Comparison of ENCODE assay signal across 10 cellular contexts in the genomic region with DNA sequence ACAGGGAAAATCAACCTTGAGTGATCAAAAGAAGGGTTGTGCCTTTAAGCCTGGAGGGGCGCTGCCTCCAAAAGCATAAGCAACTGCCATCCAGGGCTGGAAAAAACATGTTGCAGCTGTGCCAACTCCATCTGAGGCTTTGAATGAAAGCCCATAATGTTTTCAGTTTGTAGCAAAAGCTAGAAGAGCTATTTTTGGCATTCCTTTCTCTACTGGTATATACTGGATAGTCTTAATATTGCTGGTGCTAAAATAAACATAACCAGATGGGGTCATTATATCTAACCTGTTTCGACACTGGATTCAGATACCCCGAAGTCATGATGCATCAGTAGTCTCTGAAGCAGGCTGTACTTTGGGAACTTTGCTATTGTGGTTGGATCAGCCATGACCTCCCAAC. TPM values are rescaled to one million over a fixed set of nuclear protein-coding genes. Genes with fewer than 3 reads are reported as not detected.
DNase-seq lines count a peak whose midpoint lies in the region; ATAC-seq, FAIRE-seq and TF ChIP-seq lines count a peak whose summit lies in the region.
"Had no signal": no experiment of that assay in that cellular context is flagged by ENCODE, and none has a peak within 500 bp of the region (broad histone marks: within the 10 kb centered on the region; RNA-seq: fewer than 3 reads in every experiment).

No MANE protein-coding gene starts in this region.

- H3K9me3 Mint-ChIP-seq in H9, result no peaks in the 10 kb centered on the region
- H3K9me3 Mint-ChIP-seq: activated naive CD8-positive, alpha-beta T cell treated with anti-CD3 and anti-CD28 coated beads for 36 hours had no signal

- DNase-seq in HepG2 (ENCODE audit: low spot score) (no peak), choroid plexus epithelial cell (ENCODE audit: low read depth) (peak; percentile 77), vagina (ENCODE audit: extremely low spot score in 2 of 2) (no peak), H9 (no peak), NCI-H510A treated with DMSO at 0.1 percent for 48 hours (lab: John Stamatoyannopoulos, UW) (no peak), RPMI8226 (no peak)
- DNase-seq: activated naive CD8-positive, alpha-beta T cell treated with anti-CD3 and anti-CD28 coated beads for 36 hours; heart right ventricle had no signal

- no peak overlapping the region for H4K91ac ChIP-seq in H9 (ENCODE audit: insufficient read length, low read depth, low read length)

- H3K4me2 ChIP-seq in HepG2 (ENCODE audit: low read depth, low read length) (no peak overlapping the region), H9 (ENCODE audit: insufficient read depth, insufficient read length, low read length) (no peak overlapping the region)

- no peak overlapping the region for H3K14ac ChIP-seq in H9 (ENCODE audit: insufficient read depth, low read length)

- H3K4me3 ChIP-seq in liver (ENCODE audit: low read depth in 1 of 3, low read length in 3 of 3), result no peak overlapping the region
- no peak overlapping the region for H3K4me3 ChIP-seq in HepG2 (replicated peaks in 1 of 3; ENCODE audit: insufficient read depth in 1 of 3, low read depth in 2 of 3, low read length in 3 of 3)
- no peak overlapping the region for H3K4me3 ChIP-seq in choroid plexus epithelial cell (ENCODE audit: low read depth, low read length)
- H3K4me3 ChIP-seq in muscle layer of duodenum (ENCODE audit: low read depth in 1 of 2, low read length in 2 of 2), result no peak overlapping the region
- no peak overlapping the region for H3K4me3 ChIP-seq in vagina
- H3K4me3 ChIP-seq: heart right ventricle had no signal

- no peak overlapping the region for H2BK5ac ChIP-seq in H9 (ENCODE audit: insufficient read length, low read length)

- H3K36me3 ChIP-seq in liver (ENCODE audit: control insufficient read depth in 4 of 4, insufficient read depth in 3 of 4, low read depth in 1 of 4, low read length in 3 of 4) (peaks cover 0 to 5% (median 0%) of the 10 kb centered on the region in 4 donors), HepG2 (replicated peaks in 1 of 2; ENCODE audit: control insufficient read depth in 1 of 2, insufficient read depth in 2 of 2, low read length in 2 of 2) (peaks cover 3 to 25% of the 10 kb centered on the region in 2 experiments; a peak in 4 of 5 replicates), muscle layer of duodenum (ENCODE audit: control insufficient read depth in 1 of 2, insufficient read depth in 2 of 2, low read length in 2 of 2) (no peaks in the 10 kb centered on the region), vagina (no peaks in the 10 kb centered on the region)
- H3K36me3 ChIP-seq: heart right ventricle had no signal

- no peak overlapping the region for H2AFZ ChIP-seq in HepG2 (ENCODE audit: low read length)
- no peak overlapping the region for H2AFZ ChIP-seq in H9 (ENCODE audit: low read length)

- TF ChIP-seq CTCF in liver (IDR thresholded peaks at IDR 0.05; ENCODE audit: low read depth, low read length, missing input control) (no peak), HepG2 (CRISPR knock-in tag; IDR thresholded peaks at IDR 0.05) (no peak), choroid plexus epithelial cell (conservative IDR thresholded peaks at IDR 0.05; ENCODE audit: low read depth, low read length) (peak; percentile 9), vagina (IDR thresholded peaks at IDR 0.05) (no peak), H9 (conservative IDR thresholded peaks at IDR 0.05) (no peak)

- H4K20me1 ChIP-seq in HepG2 (ENCODE audit: insufficient read depth, low read length), result 0 out of 2 replicates have a peak, but pooled peaks cover 3% of the 10 kb centered on the region
- no peaks in the 10 kb centered on the region for H4K20me1 ChIP-seq in H9 (ENCODE audit: control insufficient read depth, insufficient read depth, insufficient read length)

- no peak overlapping the region for H2AK5ac ChIP-seq in H9 (ENCODE audit: insufficient read length, low read length)

- CTCF ChIA-PET in HepG2 (lab: Yijun Ruan, JAX; ENCODE audit: low intra/inter-chr PET ratio, low total read pairs), result no interaction called here

- peak overlapping the region in 1 of 3 experiments; percentile 25; a peak in 1 of 7 replicates for H3K27ac Mint-ChIP-seq in H9
- H3K27ac Mint-ChIP-seq: activated naive CD8-positive, alpha-beta T cell treated with anti-CD3 and anti-CD28 coated beads for 36 hours had no signal

- POLR2A ChIA-PET in HepG2 (lab: Yijun Ruan, JAX), result interaction anchor here (1.3 to 1.6 kb wide), 3 partner anchors 10 to 25 kb away, joined by 3 to 5 read pairs (median 4); a partner anchor contains a TSS

- intact Hi-C loops in HepG2 (cut with micrococcal nuclease; ENCODE audit: unreplicated experiment), result no loop called here
- intact Hi-C loops in vagina (cut with DNase I), result no loop called here

- peak overlapping the region in 1 of 2 donors; percentile 18 for H3K27ac ChIP-seq in liver (ENCODE audit: low read depth in 1 of 2, low read length in 2 of 2)
- no peak overlapping the region for H3K27ac ChIP-seq in HepG2 (ENCODE audit: extremely low read length, insufficient read depth, low read length)
- H3K27ac ChIP-seq in muscle layer of duodenum (ENCODE audit: low read length), result peak overlapping the region; percentile 32
- H3K27ac ChIP-seq in vagina, result peak overlapping the region; percentile 91
- no peak overlapping the region for H3K27ac ChIP-seq in H9 (ENCODE audit: insufficient read length, low read depth, low read length)

- no peaks in the 10 kb centered on the region for H3K23me2 ChIP-seq in H9 (ENCODE audit: insufficient read length, low read depth, low read length, poor library complexity, severe bottlenecking)

- H3K4me3 Mint-ChIP-seq in H9, result no peak overlapping the region
- H3K4me3 Mint-ChIP-seq: activated naive CD8-positive, alpha-beta T cell treated with anti-CD3 and anti-CD28 coated beads for 36 hours had no signal

- H3K4ac ChIP-seq in H9 (ENCODE audit: low read depth, low read length), result no peak overlapping the region

- no peaks in the 10 kb centered on the region for H3K27me3 Mint-ChIP-seq in H9 (ENCODE audit: low read depth)
- H3K27me3 Mint-ChIP-seq: activated naive CD8-positive, alpha-beta T cell treated with anti-CD3 and anti-CD28 coated beads for 36 hours had no signal

- no peak overlapping the region for H2BK15ac ChIP-seq in H9 (ENCODE audit: low read depth, low read length)

- no peak for ATAC-seq in HepG2

- no peak overlapping the region for H3T11ph ChIP-seq in H9 (ENCODE audit: low read length)

- TF ChIP-seq POLR2A in HepG2 (IDR thresholded peaks at IDR 0.05; ENCODE audit: insufficient read depth in 1 of 2, low read depth in 2 of 2, low read length in 2 of 2), result no peak
- no peak for TF ChIP-seq POLR2A in vagina (IDR thresholded peaks at IDR 0.05)

- no peaks in the 10 kb centered on the region for H3K36me3 Mint-ChIP-seq in H9 (ENCODE audit: insufficient read depth in 1 of 3, low read depth in 3 of 3)
- H3K36me3 Mint-ChIP-seq: activated naive CD8-positive, alpha-beta T cell treated with anti-CD3 and anti-CD28 coated beads for 36 hours had no signal

- no peak for FAIRE-seq in HepG2 (lab: Jason Lieb, UNC)

- no peak overlapping the region for H4K5ac ChIP-seq in H9 (ENCODE audit: insufficient read length, low read depth, low read length)

- H3K9me3 ChIP-seq in liver (ENCODE audit: control insufficient read depth in 4 of 4, low read length in 3 of 4) (no peaks in the 10 kb centered on the region), HepG2 (ENCODE audit: low read length) (no peaks in the 10 kb centered on the region), muscle layer of duodenum (ENCODE audit: control insufficient read depth in 1 of 2, low read length in 2 of 2) (no peaks in the 10 kb centered on the region), vagina (no peaks in the 10 kb centered on the region), H9 (ENCODE audit: control insufficient read depth, low read depth, low read length) (no peaks in the 10 kb centered on the region)
- H3K9me3 ChIP-seq: heart right ventricle had no signal

- H3K4me1 ChIP-seq in liver (ENCODE audit: control insufficient read depth in 4 of 4, insufficient read depth in 4 of 4, low read length in 3 of 4) (peaks cover 0 to 48% (median 20%) of the 10 kb centered on the region in 4 donors), HepG2 (ENCODE audit: insufficient read depth, low read length) (peaks cover 88% of the 10 kb centered on the region), muscle layer of duodenum (ENCODE audit: control insufficient read depth in 1 of 2, insufficient read depth in 2 of 2, low read length in 2 of 2) (peaks cover 3 to 15% of the 10 kb centered on the region in 2 donors), vagina (peaks cover 88% of the 10 kb centered on the region), H9 (ENCODE audit: insufficient read depth, low read length) (no peaks in the 10 kb centered on the region; the same call in 1 of the 2 replicates)

- TF ChIP-seq RAD21 in liver (IDR thresholded peaks at IDR 0.05), result peak in 1 of 2 donors; percentile 25
- no peak for TF ChIP-seq RAD21 in HepG2 (CRISPR knock-in tag; IDR thresholded peaks at IDR 0.05)

- peaks cover 64% of the 10 kb centered on the region for H3K79me2 ChIP-seq in HepG2 (ENCODE audit: insufficient read depth, low read length)
- H3K79me2 ChIP-seq in H9 (ENCODE audit: insufficient read depth, low read length), result no peaks in the 10 kb centered on the region

- H3K18ac ChIP-seq in H9 (ENCODE audit: insufficient read length, low read depth, low read length), result no peak overlapping the region

- H3K27me3 ChIP-seq in liver (ENCODE audit: control insufficient read depth in 4 of 4, insufficient read depth in 4 of 4, low read length in 3 of 4) (no peaks in the 10 kb centered on the region), HepG2 (ENCODE audit: control insufficient read depth in 1 of 2, insufficient read depth in 2 of 2, low read length in 2 of 2) (no peaks in the 10 kb centered on the region), muscle layer of duodenum (ENCODE audit: low read depth, low read length) (no peaks in the 10 kb centered on the region), vagina (no peaks in the 10 kb centered on the region), H9 (ENCODE audit: insufficient read depth, low read length) (no peaks in the 10 kb centered on the region)
- H3K27me3 ChIP-seq: heart right ventricle had no signal

- no peak overlapping the region for H2BK20ac ChIP-seq in H9 (ENCODE audit: low read depth, low read length, poor library complexity, severe bottlenecking)

- peaks cover 11 to 13% of the 10 kb centered on the region in 2 experiments for H3K4me1 Mint-ChIP-seq in H9

- H3K9ac ChIP-seq in liver (ENCODE audit: low read depth in 1 of 2, low read length in 2 of 2) (no peak overlapping the region), HepG2 (ENCODE audit: insufficient read depth, low read depth, low read length) (no peak overlapping the region), H9 (ENCODE audit: extremely low read depth, insufficient read length, low read length) (no peak overlapping the region)

- WGBS in liver, result 69% methylated on average over 3 of the region's 3 CpGs
- 98% methylated on average over 3 of the region's 3 CpGs for WGBS in HepG2 (ENCODE audit: low lambda C conversion rate)
- no CpG with 5 or more reads among the region's 3 CpGs for WGBS in H9 (ENCODE audit: extremely low coverage, insufficient read length, low lambda C conversion rate)

- H3K79me1 ChIP-seq in H9 (ENCODE audit: insufficient read depth, low read depth, low read length, poor library complexity, severe bottlenecking), result no peaks in the 10 kb centered on the region

- no peak overlapping the region for H3K56ac ChIP-seq in H9 (ENCODE audit: insufficient read length, low read depth, low read length)

- no peak for TF ChIP-seq EP300 in HepG2 (IDR thresholded peaks at IDR 0.05; ENCODE audit: low read depth in 2 of 2, low read length in 2 of 2)
- no peak for TF ChIP-seq EP300 in HepG2 (CRISPR knock-in tag; IDR thresholded peaks at IDR 0.05; ENCODE audit: borderline replicate concordance)

- no TSS peak for BruUV-seq in HepG2 (replicated peaks; lab: Mats Ljungman, UMichigan)

- H3K23ac ChIP-seq in H9 (ENCODE audit: insufficient read length, low read depth, low read length), result no peak overlapping the region

- no peak overlapping the region for H2BK12ac ChIP-seq in H9 (ENCODE audit: insufficient read length, low read depth, low read length)

- no peak overlapping the region for H2BK120ac ChIP-seq in H9 (ENCODE audit: low read depth, low read length, poor library complexity, severe bottlenecking)

- H4K8ac ChIP-seq in H9 (replicated peaks; ENCODE audit: insufficient read length, low read depth, low read length), result no peak overlapping the region

- in situ Hi-C loops in HepG2 (cut with HindIII; ENCODE audit: extremely low pct_ligation_motif_present, low pct_unique_long_range_greater_than_20kb), result no loop called here

RNA-seq across cellular contexts. Expression of a gene that starts 25.1 kb away (rescaled TPM):
- total RNA-seq in liver, result 10 to 100 TPM; 17.6 to 48.9 TPM
- 100 to 1,000 TPM in 1 of 2 donors, 10 to 100 TPM in 1; 69.9 to 135 TPM for polyA plus RNA-seq in liver
- total RNA-seq in HepG2 (2016; rRNA removed; fragmentation: Illumina TruSeq; extraction: Trizol), result 155 and 237 TPM in 2 replicates
- 17.9 and 22.8 TPM in 2 replicates for total RNA-seq in HepG2 (2016; cell fraction: cytosol; rRNA removed; fragmentation: Illumina TruSeq; extraction: Trizol; ENCODE audit: low read depth)
- total RNA-seq in HepG2 (2016; cell fraction: insoluble cytoplasmic fraction; rRNA removed; fragmentation: Illumina TruSeq; extraction: Trizol), result 161 and 233 TPM in 2 replicates
- 40.1 and 41.9 TPM in 2 replicates for total RNA-seq in HepG2 (2016; cell fraction: membrane; rRNA removed; fragmentation: Illumina TruSeq; extraction: Trizol)
- 65.6 and 74.7 TPM in 2 replicates for total RNA-seq in HepG2 (2016; cell fraction: nucleus; rRNA removed; fragmentation: Illumina TruSeq; extraction: Trizol)
- polyA plus RNA-seq in HepG2 (2011; rRNA removed), result 147 and 168 TPM in 2 replicates
- polyA plus RNA-seq in HepG2 (2011; cell fraction: cytosol; rRNA removed), result 87.5 and 190 TPM in 2 replicates
- polyA plus RNA-seq in HepG2 (2011; cell fraction: nucleus; rRNA removed), result 143 and 171 TPM in 2 replicates
- polyA plus RNA-seq in HepG2 (2012), result 61.9 and 99.0 TPM in 2 replicates
- 31.6 and 32.5 TPM in 2 replicates for polyA plus RNA-seq in HepG2 (2016; cell fraction: cytosol; fragmentation: Illumina TruSeq; extraction: Trizol; ENCODE audit: low read depth)
- 346 and 367 TPM in 2 replicates for polyA plus RNA-seq in HepG2 (2016; cell fraction: insoluble cytoplasmic fraction; fragmentation: Illumina TruSeq; extraction: Trizol; ENCODE audit: low read depth)
- 39.4 and 42.7 TPM in 2 replicates for polyA plus RNA-seq in HepG2 (2016; cell fraction: membrane; fragmentation: Illumina TruSeq; extraction: Trizol; ENCODE audit: low read depth)
- 146 and 162 TPM in 2 replicates for polyA plus RNA-seq in HepG2 (2016; cell fraction: nucleus; fragmentation: Illumina TruSeq; extraction: Trizol; ENCODE audit: insufficient read depth, low read depth)
- 48.3 and 195 TPM in 2 replicates for polyA minus RNA-seq in HepG2 (2011; rRNA and poly(A)+ RNA removed; ENCODE audit: low replicate concordance)
- 90.7 and 108 TPM in 2 replicates for polyA minus RNA-seq in HepG2 (2011; cell fraction: cytosol; rRNA and poly(A)+ RNA removed)
- polyA minus RNA-seq in HepG2 (2011; cell fraction: nucleus; rRNA and poly(A)+ RNA removed), result 70.5 and 74.0 TPM in 2 replicates
- total RNA-seq in vagina, result 63.6 TPM
- total RNA-seq in H9 (2021), result 14.3 and 14.4 TPM in 2 replicates

Comparison
In these comparisons a context has a peak if more than half of its experiments do, and no peak if none do; other contexts are left out.
1. H3K27ac ChIP-seq: peak in muscle layer of duodenum (single experiment) and vagina (single experiment); none in HepG2 (single experiment) and H9 (single experiment).